In the genomic region with DNA sequence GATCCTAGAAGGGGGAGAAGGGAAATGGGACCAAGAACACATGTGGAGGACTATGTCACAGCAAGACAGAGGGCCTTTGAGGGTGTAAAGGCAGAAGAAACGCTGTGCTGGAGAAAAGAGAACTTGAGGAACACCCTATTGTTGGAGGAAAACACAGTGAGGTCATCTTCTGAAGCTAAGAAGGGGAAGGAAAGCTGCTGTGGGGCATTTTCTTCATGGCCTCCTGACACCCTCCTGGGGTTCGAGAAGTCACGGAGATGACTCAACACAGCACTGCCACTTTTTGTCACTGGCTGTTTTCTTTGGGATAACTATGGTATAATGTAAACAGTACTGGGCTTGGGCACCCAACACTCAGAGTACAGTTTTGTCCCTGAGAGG, we compare ENCODE assay signal across 18 cellular contexts.
DNase-seq lines count a peak whose midpoint lies in the region; ATAC-seq lines count a peak whose summit lies in the region.
"Had no signal": no experiment of that assay in that cellular context is flagged by ENCODE, and none has a peak within 500 bp of the region (broad histone marks: within the 10 kb centered on the region; RNA-seq: fewer than 3 reads in every experiment).

No MANE protein-coding gene starts in this region.

- ATAC-seq in GM18511 (IDR thresholded peaks at IDR 0.05; ENCODE audit: unreplicated experiment) (peak; percentile 32), GM21737 (IDR thresholded peaks at IDR 0.05; ENCODE audit: unreplicated experiment) (peak; percentile 18), HG03342 (IDR thresholded peaks at IDR 0.05; ENCODE audit: unreplicated experiment) (peak; percentile 28), GM18519 (IDR thresholded peaks at IDR 0.05; ENCODE audit: low FRiP score, unreplicated experiment) (no peak)
- ATAC-seq: right cardiac atrium, SK-N-SH treated with all-trans-retinoic acid at 6 μM for 48 hours had no signal

- DNase-seq in SKM-1 treated with dmso at 0.1 percent for 144 hours (lab: John Stamatoyannopoulos, UW; ENCODE audit: unreplicated experiment): peak; percentile 33
- no peak for DNase-seq in SK-N-DZ (ENCODE audit: low spot score)
- DNase-seq in DMS 273 (lab: John Stamatoyannopoulos, UW; ENCODE audit: unreplicated experiment): no peak
- no peak for DNase-seq in activated CD4-positive, alpha-beta T cell treated with anti-CD3 and anti-CD28 coated beads for 1 hour
- DNase-seq: activated B cell treated with CpG ODN at 0.5 μM for 24 hours; activated CD8-positive, alpha-beta memory T cell treated with anti-CD3 and anti-CD28 coated beads, Interleukin-2, amount 50 U/mL, for 4 hours; caudate nucleus; DMS153; KBM-7; kidney; right cardiac atrium; stimulated activated CD4-positive, alpha-beta T cell treated with anti-CD3 and anti-CD28 coated beads, Interleukin-4, amount 100 ng/mL, for 24 hours; stimulated activated naive CD4-positive, alpha-beta T cell treated with Interleukin-2 at 50 U/mL for 16 hours had no signal
